ENCODE assay signal across 27 cellular contexts in genomic region chr11:36822829-36823228, GRCh38.
"Had no signal": no experiment of that assay in that cellular context is flagged by ENCODE, and none has a peak within 500 bp of the region (broad histone marks: within the 10 kb centered on the region; RNA-seq: fewer than 3 reads in every experiment).

No MANE protein-coding gene starts in this region.

- H3K4me3 ChIP-seq: ascending aorta, body of pancreas, MG63, PC-9 had no signal

- H3K36me3 ChIP-seq: ascending aorta, MG63 had no signal

- H3K27ac ChIP-seq: ascending aorta, body of pancreas, KMS-11, PC-9 had no signal

- H3K9ac ChIP-seq: KMS-11 had no signal

- H3K4me1 ChIP-seq: ascending aorta, body of pancreas had no signal

- H3K4me2 ChIP-seq: KMS-11, PC-9 had no signal

- H2AFZ ChIP-seq: PC-9 had no signal

- H3K9me3 ChIP-seq: ascending aorta, body of pancreas, MG63 had no signal

- H3K27me3 ChIP-seq: ascending aorta, body of pancreas had no signal

- FAIRE-seq: bronchial epithelial cell, TTC549 had no signal

- ATAC-seq: activated CD8-positive, alpha-beta memory T cell treated with anti-CD3 and anti-CD28 coated beads, Interleukin-2, amount 10 ng/mL, durations not matched to agents 7 days and 5 days; body of pancreas; T-helper 17 cell had no signal

- DNase-seq: activated B cell treated with CpG ODN at 0.5 μM for 24 hours; activated CD4-positive, alpha-beta T cell treated with anti-CD3 and anti-CD28 coated beads for 1 hour; activated CD4-positive, alpha-beta T cell treated with anti-CD3 and anti-CD28 coated beads, Interleukin-2, amount 10 ng/mL, durations not matched to agents 24 days and 14 days; activated CD4-positive, alpha-beta T cell treated with anti-CD3 and anti-CD28 coated beads, Interleukin-2, amount 50 U/mL, for 48 hours; activated CD8-positive, alpha-beta memory T cell treated with anti-CD3 and anti-CD28 coated beads, Interleukin-2, amount 10 ng/mL, durations not matched to agents 7 days and 5 days; activated effector memory CD4-positive, alpha-beta T cell treated with Interleukin-2 at 50 U/mL for 16 hours; activated naive CD4-positive, alpha-beta T cell; activated T-cell treated with anti-CD3 and anti-CD28 coated beads, Interleukin-2, amount 50 U/mL, for 24 hours; body of pancreas; central memory CD4-positive, alpha-beta T cell; MG63; NCI-H1048; NCI-H146; NCI-H187 treated with DMSO at 0.1 percent for 48 hours; NCI-H2081 treated with DMSO at 0.1 percent for 48 hours; NCI-H2171 treated with DMSO at 0.1 percent for 48 hours; NCI-H226; NCI-H526; NCI-H774; PC-9; SHP77 treated with DMSO at 0.1 percent for 48 hours; T-helper 17 cell; T-helper 9 cell had no signal
